ENCODE assay signal across 9 cellular contexts in genomic region chr10:17510242-17510908, GRCh38. TPM values are rescaled to one million over a fixed set of nuclear protein-coding genes. Genes with fewer than 3 reads are reported as not detected.
DNase-seq lines count a peak whose midpoint lies in the region; ATAC-seq and TF ChIP-seq lines count a peak whose summit lies in the region.
"Had no signal": no experiment of that assay in that cellular context is flagged by ENCODE, and none has a peak within 500 bp of the region (broad histone marks: within the 10 kb centered on the region; RNA-seq: fewer than 3 reads in every experiment).

No MANE protein-coding gene starts in this region.

- no peak for TF ChIP-seq EP300 in transverse colon (IDR thresholded peaks at IDR 0.05; ENCODE audit: low read depth)

- no peak for TF ChIP-seq POLR2A in transverse colon (IDR thresholded peaks at IDR 0.05)

- ATAC-seq in GM19328 (IDR thresholded peaks at IDR 0.05; ENCODE audit: unreplicated experiment) (peak; percentile 55), HG02938 (IDR thresholded peaks at IDR 0.05; ENCODE audit: unreplicated experiment) (peak; percentile 71)

- no peak for TF ChIP-seq CTCF in transverse colon (IDR thresholded peaks at IDR 0.05)

- intact Hi-C loops in transverse colon (cut with DNase I; ENCODE audit: low total_unique reads), result no loop called here

- peaks cover 0 to 2% of the 10 kb centered on the region in 2 donors for H3K9me3 ChIP-seq in transverse colon

- H3K4me1 ChIP-seq in ACC112 (ENCODE audit: control insufficient read depth, insufficient read depth, low read length, unreplicated experiment), result peaks cover 48% of the 10 kb centered on the region
- H3K4me1 ChIP-seq in transverse colon, result peaks cover 0 to 11% (median 0%) of the 10 kb centered on the region in 4 donors

- DNase-seq in NOMO-1 (lab: John Stamatoyannopoulos, UW; ENCODE audit: unreplicated experiment in 2 of 2) (peak; percentile 87 to 91), cortex of kidney (lab: John Stamatoyannopoulos, UW) (no peak), NCI-H1417 treated with DMSO at 0.1 percent for 48 hours (lab: John Stamatoyannopoulos, UW) (no peak), transverse colon (no peak)
- DNase-seq in activated naive CD4-positive, alpha-beta T cell (lab: John Stamatoyannopoulos, UW), result no peak
- DNase-seq: stimulated activated naive CD4-positive, alpha-beta T cell had no signal

- H3K27ac ChIP-seq in ACC112 (ENCODE audit: low read depth, low read length) (peak overlapping the region; percentile 17; the same call in 1 of the 2 replicates), transverse colon (no peak overlapping the region)

- no peaks in the 10 kb centered on the region for H3K79me2 ChIP-seq in ACC112 (ENCODE audit: control insufficient read depth, insufficient read depth, low read length, unreplicated experiment)

- no peak overlapping the region for H3K4me3 ChIP-seq in ACC112 (ENCODE audit: low read depth, low read length)
- no peak overlapping the region for H3K4me3 ChIP-seq in transverse colon

- peak overlapping the region; percentile 10 for H2AFZ ChIP-seq in ACC112 (ENCODE audit: low read length, unreplicated experiment)

- H3K36me3 ChIP-seq in ACC112 (ENCODE audit: insufficient read depth, low read length), result no peaks in the 10 kb centered on the region
- no peaks in the 10 kb centered on the region for H3K36me3 ChIP-seq in transverse colon

- H3K27me3 ChIP-seq in ACC112 (ENCODE audit: insufficient read depth, low read length), result no peaks in the 10 kb centered on the region
- H3K27me3 ChIP-seq in transverse colon, result no peaks in the 10 kb centered on the region

- WGBS in transverse colon (ENCODE audit: low coverage in 1 of 2), 2 donors, result 77 to 95% methylated on average over 3 to 5 of the region's 5 CpGs

- in situ Hi-C loops in transverse colon (cut with MboI; ENCODE audit: low pct_ligation_motif_present in 1 of 4, low pct_unique_long_range_greater_than_20kb in 1 of 4, low sequenced_read_pairs in 3 of 4), result no loop called here

RNA-seq across cellular contexts. Expression of gene ST8SIA6, which starts 56.0 kb away (rescaled TPM):
- 1 to 10 TPM in 1 of 4 donors, under 1 TPM in 1, not detected in 2; 0.64 to 1.2 TPM for total RNA-seq in transverse colon

Comparison
In these comparisons a context has a peak if more than half of its experiments do, and no peak if none do; other contexts are left out.
1. DNase-seq: peak in NOMO-1 (2 of 2); none in cortex of kidney (single experiment), activated naive CD4-positive, alpha-beta T cell (0 of 4), NCI-H1417 treated with DMSO at 0.1 percent for 48 hours (single experiment) and transverse colon (single experiment).